ENCODE assay signal across 1 cellular context in the genomic region with DNA sequence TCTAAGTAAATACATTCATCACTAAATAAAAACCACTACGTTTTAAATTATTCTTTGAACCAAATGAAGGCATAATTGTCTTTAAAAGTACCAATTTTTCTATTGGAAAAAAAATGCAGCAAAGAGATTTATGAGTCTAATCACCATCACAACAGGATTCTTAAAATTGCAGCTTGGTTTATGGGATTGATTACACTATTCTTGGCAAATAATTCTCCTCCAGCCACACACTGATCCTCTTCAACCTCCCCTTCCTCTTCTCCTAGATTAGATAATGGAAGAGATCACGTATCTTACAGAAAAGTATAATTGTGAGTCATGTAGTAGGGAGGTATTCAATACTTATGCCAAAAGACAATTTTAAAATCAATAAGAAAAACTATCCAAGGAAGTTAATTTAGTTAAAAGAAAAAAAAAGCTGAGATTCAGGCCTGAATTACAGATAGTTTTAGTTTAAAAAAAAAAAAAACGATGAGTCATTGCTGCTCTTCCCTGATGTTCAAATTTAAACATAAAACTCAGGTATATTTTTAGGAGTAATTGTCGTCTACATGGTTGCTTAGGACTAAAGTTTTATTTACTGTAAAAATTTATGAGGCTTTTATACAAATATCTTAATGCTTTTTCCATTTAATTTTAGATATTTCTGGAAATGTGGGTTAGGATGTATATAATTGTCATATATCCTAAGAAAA.
A peak's percentile ranks its signal among the peaks of the same experiment; 100 is the strongest.
TF ChIP-seq lines count a peak whose summit lies in the region.

No MANE protein-coding gene starts in this region.

TF ChIP-seq in HEK293, 187 proteins besides CTCF, POLR2A, EP300 and RAD21 (continued from another document):
- peak; percentile 63 for TF ChIP-seq ZNF513 (tag by site-specific recombination; IDR thresholded peaks at IDR 0.05)
- no peak for TF ChIP-seq ZFP69B (tag by site-specific recombination; IDR thresholded peaks at IDR 0.05)
- TF ChIP-seq, protein P1, sequence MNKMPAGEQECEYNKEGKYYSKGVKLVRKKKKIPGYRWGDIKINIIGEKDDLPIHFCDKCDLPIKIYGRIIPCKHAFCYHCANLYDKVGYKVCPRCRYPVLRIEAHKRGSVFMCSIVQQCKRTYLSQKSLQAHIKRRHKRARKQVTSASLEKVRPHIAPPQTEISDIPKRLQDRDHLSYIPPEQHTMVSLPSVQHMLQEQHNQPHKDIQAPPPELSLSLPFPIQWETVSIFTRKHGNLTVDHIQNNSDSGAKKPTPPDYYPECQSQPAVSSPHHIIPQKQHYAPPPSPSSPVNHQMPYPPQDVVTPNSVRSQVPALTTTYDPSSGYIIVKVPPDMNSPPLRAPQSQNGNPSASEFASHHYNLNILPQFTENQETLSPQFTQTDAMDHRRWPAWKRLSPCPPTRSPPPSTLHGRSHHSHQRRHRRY (tag by site-specific recombination; IDR thresholded peaks at IDR 0.05) = no peak
- TF ChIP-seq SP7 (tag by site-specific recombination; IDR thresholded peaks at IDR 0.05) = no peak
- TF ChIP-seq ZBTB44 (tag by site-specific recombination; IDR thresholded peaks at IDR 0.05) = peak; percentile 48; the same call in 1 of the 2 replicates
- no peak for TF ChIP-seq ZNF707 (tag by site-specific recombination; IDR thresholded peaks at IDR 0.05)
- 0 out of 2 replicates have a peak, but pooled peaks have one; percentile 10 for TF ChIP-seq FEZF1 (tag by site-specific recombination; IDR thresholded peaks at IDR 0.05)
- TF ChIP-seq, protein P2, sequence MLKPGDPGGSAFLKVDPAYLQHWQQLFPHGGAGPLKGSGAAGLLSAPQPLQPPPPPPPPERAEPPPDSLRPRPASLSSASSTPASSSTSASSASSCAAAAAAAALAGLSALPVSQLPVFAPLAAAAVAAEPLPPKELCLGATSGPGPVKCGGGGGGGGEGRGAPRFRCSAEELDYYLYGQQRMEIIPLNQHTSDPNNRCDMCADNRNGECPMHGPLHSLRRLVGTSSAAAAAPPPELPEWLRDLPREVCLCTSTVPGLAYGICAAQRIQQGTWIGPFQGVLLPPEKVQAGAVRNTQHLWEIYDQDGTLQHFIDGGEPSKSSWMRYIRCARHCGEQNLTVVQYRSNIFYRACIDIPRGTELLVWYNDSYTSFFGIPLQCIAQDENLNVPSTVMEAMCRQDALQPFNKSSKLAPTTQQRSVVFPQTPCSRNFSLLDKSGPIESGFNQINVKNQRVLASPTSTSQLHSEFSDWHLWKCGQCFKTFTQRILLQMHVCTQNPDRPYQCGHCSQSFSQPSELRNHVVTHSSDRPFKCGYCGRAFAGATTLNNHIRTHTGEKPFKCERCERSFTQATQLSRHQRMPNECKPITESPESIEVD (tag by site-specific recombination; IDR thresholded peaks at IDR 0.05) = peak; percentile 35
- TF ChIP-seq ZNF660 (tag by site-specific recombination; IDR thresholded peaks at IDR 0.05) = no peak
- TF ChIP-seq ZNF426 (tag by site-specific recombination; IDR thresholded peaks at IDR 0.05) = no peak
- no peak for TF ChIP-seq IKZF3 (tag by site-specific recombination; IDR thresholded peaks at IDR 0.05)
- no peak for TF ChIP-seq ZNF214 (tag by site-specific recombination; IDR thresholded peaks at IDR 0.05; ENCODE audit: borderline replicate concordance)
- TF ChIP-seq, protein P3, sequence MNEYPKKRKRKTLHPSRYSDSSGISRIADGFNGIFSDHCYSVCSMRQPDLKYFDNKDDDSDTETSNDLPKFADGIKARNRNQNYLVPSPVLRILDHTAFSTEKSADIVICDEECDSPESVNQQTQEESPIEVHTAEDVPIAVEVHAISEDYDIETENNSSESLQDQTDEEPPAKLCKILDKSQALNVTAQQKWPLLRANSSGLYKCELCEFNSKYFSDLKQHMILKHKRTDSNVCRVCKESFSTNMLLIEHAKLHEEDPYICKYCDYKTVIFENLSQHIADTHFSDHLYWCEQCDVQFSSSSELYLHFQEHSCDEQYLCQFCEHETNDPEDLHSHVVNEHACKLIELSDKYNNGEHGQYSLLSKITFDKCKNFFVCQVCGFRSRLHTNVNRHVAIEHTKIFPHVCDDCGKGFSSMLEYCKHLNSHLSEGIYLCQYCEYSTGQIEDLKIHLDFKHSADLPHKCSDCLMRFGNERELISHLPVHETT (tag by site-specific recombination; IDR thresholded peaks at IDR 0.05) = no peak
- no peak for TF ChIP-seq GLI4 (tag by site-specific recombination; IDR thresholded peaks at IDR 0.05)
